Comparison of ENCODE assay signal across 8 cellular contexts in the genomic region with DNA sequence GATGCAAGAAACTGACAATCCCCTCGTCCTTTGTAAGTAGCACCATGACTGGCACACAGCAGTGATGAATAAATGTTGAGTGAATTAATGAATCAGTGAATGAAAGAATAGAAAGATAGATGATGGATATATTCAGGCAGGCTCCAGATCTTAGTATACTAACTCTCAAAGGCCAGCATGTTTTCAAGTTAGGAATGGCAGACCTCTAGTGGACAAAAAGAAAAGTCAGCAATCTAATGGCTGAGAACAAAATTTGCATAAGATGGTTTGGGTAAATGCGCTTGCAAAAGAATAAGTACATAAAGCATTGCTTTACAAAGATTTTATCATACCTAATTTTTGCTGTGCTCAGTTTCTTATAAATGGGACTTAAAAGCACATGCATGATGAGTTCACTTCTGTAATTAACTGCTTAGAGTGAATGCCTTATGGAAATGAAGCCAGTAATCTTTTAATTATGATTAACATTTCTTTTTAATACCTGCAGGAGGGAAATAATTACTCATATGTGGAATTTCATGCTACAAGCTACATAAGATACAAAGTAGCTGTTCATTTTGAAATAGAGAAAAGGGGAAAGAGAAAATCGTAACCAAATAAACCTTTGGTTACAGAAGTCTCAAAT.
DNase-seq lines count a peak whose midpoint lies in the region; ATAC-seq and TF ChIP-seq lines count a peak whose summit lies in the region.

No MANE protein-coding gene starts in this region.

- H2BK12ac ChIP-seq in mesenchymal stem cell (ENCODE audit: low read length in 2 of 2) = no peak overlapping the region

- no peak overlapping the region for H3K18ac ChIP-seq in mesenchymal stem cell (ENCODE audit: low read depth in 1 of 2, low read length in 2 of 2)

- H3F3A ChIP-seq in PC-3 (ENCODE audit: low read length, unreplicated experiment) = no peaks in the 10 kb centered on the region

- no TSS peak for BruUV-seq in PC-3 (replicated peaks; lab: Mats Ljungman, UMichigan)

- WGBS in mesenchymal stem cell = 38% methylated on average over 1 of the region's 3 CpGs

- H3K27ac ChIP-seq in HL-60 (replicated peaks) (no peak overlapping the region), PC-3 (ENCODE audit: low read length) (no peak overlapping the region), dorsolateral prefrontal cortex (no peak overlapping the region), mesenchymal stem cell (ENCODE audit: low read length, poor library complexity, severe bottlenecking) (no peak overlapping the region)

- DNase-seq in Daoy (ENCODE audit: low read depth) = peak; percentile 2
- peak in 1 of 2 experiments; percentile 11 for DNase-seq in HL-60 (ENCODE audit: low read depth in 1 of 2, low spot score in 1 of 2)
- DNase-seq in PC-3 = peak; percentile 31
- peak in 1 of 10 donors; percentile 3 for DNase-seq in dorsolateral prefrontal cortex
- DNase-seq in mesenchymal stem cell = peak; percentile 59
- DNase-seq in activated CD4-positive, CD25-positive, alpha-beta regulatory T cell treated with anti-CD3 and anti-CD28 coated beads, Interleukin-2, amount 50 U/mL, for 72 hours = no peak
- no peak for DNase-seq in activated CD4-positive, alpha-beta T cell treated with anti-CD3 and anti-CD28 coated beads, Interleukin-2, amount 50 U/mL, for 1 hour

- H3K79me1 ChIP-seq in mesenchymal stem cell (replicated peaks; ENCODE audit: low read length, poor library complexity, severe bottlenecking) = no peaks in the 10 kb centered on the region

- no peak overlapping the region for H3K4ac ChIP-seq in mesenchymal stem cell (ENCODE audit: low read depth in 1 of 2, low read length in 2 of 2)

- no peak overlapping the region for H3K14ac ChIP-seq in mesenchymal stem cell (ENCODE audit: low read length in 2 of 2)

- no peaks in the 10 kb centered on the region for H3K79me2 ChIP-seq in PC-3 (ENCODE audit: low read length)

- no peak overlapping the region for H2BK15ac ChIP-seq in mesenchymal stem cell (ENCODE audit: low read depth, poor library complexity, severe bottlenecking)

- H2BK120ac ChIP-seq in mesenchymal stem cell (ENCODE audit: low read depth, low read length) = no peak overlapping the region

- no peak overlapping the region for H2AK5ac ChIP-seq in mesenchymal stem cell (ENCODE audit: low read length, severe bottlenecking)

- H3K9ac ChIP-seq in PC-3 (ENCODE audit: low read length) (no peak overlapping the region), mesenchymal stem cell (ENCODE audit: low read length) (no peak overlapping the region)

- no peak overlapping the region for H4K8ac ChIP-seq in mesenchymal stem cell (ENCODE audit: low read length)

- CTCF ChIA-PET in PC-3 (lab: Charles Lee) = no interaction called here

- no peak overlapping the region for H3K23ac ChIP-seq in mesenchymal stem cell (ENCODE audit: low read length in 2 of 2)

- ATAC-seq in GM21360 (IDR thresholded peaks at IDR 0.05; ENCODE audit: unreplicated experiment) = peak; percentile 67
- peak; percentile 46; the same call in 1 of the 2 replicates for ATAC-seq in PC-3

- H3K27me3 ChIP-seq in HL-60 (ENCODE audit: insufficient read depth, poor library complexity, severe bottlenecking) (no peaks in the 10 kb centered on the region), PC-3 (ENCODE audit: low read length) (peaks cover 17% of the 10 kb centered on the region), dorsolateral prefrontal cortex (peaks cover 0 to 3% (median 0%) of the 10 kb centered on the region in 45 donors), mesenchymal stem cell (ENCODE audit: control insufficient read depth in 1 of 2, insufficient read depth in 1 of 2, low read length in 2 of 2) (no peaks in the 10 kb centered on the region)

- H4K20me1 ChIP-seq in PC-3 (ENCODE audit: low read length) = no peaks in the 10 kb centered on the region

- H3K4me1 ChIP-seq in PC-3 (ENCODE audit: insufficient read depth, low read length) (no peaks in the 10 kb centered on the region), mesenchymal stem cell (ENCODE audit: control insufficient read depth, insufficient read depth, low read depth, low read length) (no peaks in the 10 kb centered on the region)

- no peaks in the 10 kb centered on the region for H3K36me3 ChIP-seq in PC-3 (ENCODE audit: low read depth, low read length)
- H3K36me3 ChIP-seq in mesenchymal stem cell (ENCODE audit: control insufficient read depth in 1 of 2, insufficient read depth in 2 of 2, low read depth in 1 of 2, low read length in 2 of 2) = no peaks in the 10 kb centered on the region

- no peak overlapping the region for H2BK5ac ChIP-seq in mesenchymal stem cell (ENCODE audit: low read depth, low read length, poor library complexity, severe bottlenecking)

- H3K9me2 ChIP-seq in PC-3 (replicated peaks; ENCODE audit: low read length) = no peaks in the 10 kb centered on the region

- H3K4me3 ChIP-seq in HL-60 (replicated peaks; ENCODE audit: insufficient read depth, low read length) (no peak overlapping the region), PC-3 (ENCODE audit: low read length) (no peak overlapping the region), dorsolateral prefrontal cortex (no peak overlapping the region), mesenchymal stem cell (ENCODE audit: insufficient read depth in 1 of 2, low read depth in 1 of 2, low read length in 2 of 2) (no peak overlapping the region)

- intact Hi-C loops in PC-3 (cut with micrococcal nuclease) = loop anchor here (1.0 kb wide), 2 partner anchors 207 to 275 kb away; no protein-coding TSS in a partner anchor
- intact Hi-C loops in dorsolateral prefrontal cortex (cut with DNase I) = loop anchor here in 1 of 2 donors (2.0 kb wide), 1 partner anchor 276 kb away; no protein-coding TSS in a partner anchor

- no peak overlapping the region for H4K91ac ChIP-seq in mesenchymal stem cell (ENCODE audit: low read length)

- H3K4me2 ChIP-seq in PC-3 (ENCODE audit: low read length) (no peak overlapping the region), mesenchymal stem cell (ENCODE audit: low read length, poor library complexity, severe bottlenecking) (no peak overlapping the region)

- TF ChIP-seq CTCF in HL-60 (IDR thresholded peaks at IDR 0.05; ENCODE audit: insufficient read depth, low read length) (peak; percentile 33), PC-3 (conservative IDR thresholded peaks at IDR 0.05; ENCODE audit: low read depth, low read length) (peak; percentile 71), dorsolateral prefrontal cortex (IDR thresholded peaks at IDR 0.05 in 54 of 56, conservative IDR thresholded peaks at IDR 0.05 in 2 of 56; ENCODE audit: low read depth in 1 of 56, partially characterized antibody in 56 of 56) (peak; percentile 51 to 91 (median 83))

- POLR2A ChIA-PET in PC-3 (lab: Charles Lee; ENCODE audit: unreplicated experiment) = no interaction called here

- no peaks in the 10 kb centered on the region for H3K9me3 ChIP-seq in PC-3 (ENCODE audit: low read length)
- no peaks in the 10 kb centered on the region for H3K9me3 ChIP-seq in mesenchymal stem cell (ENCODE audit: control insufficient read depth, low read length)

- H2AFZ ChIP-seq in PC-3 (ENCODE audit: low read length) (no peak overlapping the region), mesenchymal stem cell (ENCODE audit: low read depth, low read length) (no peak overlapping the region)

Comparison
In these comparisons a context has a peak if more than half of its experiments do, and no peak if none do; other contexts are left out.
1. DNase-seq: peak in Daoy (single experiment), PC-3 (single experiment) and mesenchymal stem cell (single experiment); none in activated CD4-positive, CD25-positive, alpha-beta regulatory T cell treated with anti-CD3 and anti-CD28 coated beads, Interleukin-2, amount 50 U/mL, for 72 hours (single experiment) and activated CD4-positive, alpha-beta T cell treated with anti-CD3 and anti-CD28 coated beads, Interleukin-2, amount 50 U/mL, for 1 hour (single experiment).
2. CTCF ChIP-seq: peak in every context shown above with its lines; median percentile 83 in dorsolateral prefrontal cortex; 71 in PC-3; 33 in HL-60.